In genomic region chr14:102088012-102088792, GRCh38 we compare ENCODE assay signal across 8 cellular contexts. TPM values are rescaled to one million over a fixed set of nuclear protein-coding genes. Genes with fewer than 3 reads are reported as not detected.
DNase-seq lines count a peak whose midpoint lies in the region; ATAC-seq and TF ChIP-seq lines count a peak whose summit lies in the region.

No MANE protein-coding gene starts in this region.

- H3K27ac Mint-ChIP-seq in glutamatergic neuron (ENCODE audit: unreplicated experiment) = peak overlapping the region; percentile 79

- peaks cover 20% of the 10 kb centered on the region for H3K79me1 ChIP-seq in trophoblast cell (ENCODE audit: low read length)

- peak; percentile 22 to 38 (median 30) for DNase-seq in activated naive CD4-positive, alpha-beta T cell (lab: John Stamatoyannopoulos, UW)
- DNase-seq in glutamatergic neuron = peak; percentile 34
- DNase-seq in trophoblast cell = peak; percentile 53 to 67
- DNase-seq in upper lobe of right lung = peak; percentile 86
- no peak for DNase-seq in NCI-H2107 treated with DMSO at 0.1 percent for 48 hours (lab: John Stamatoyannopoulos, UW; ENCODE audit: unreplicated experiment)

- peak overlapping the region; percentile 51 for H2BK12ac ChIP-seq in trophoblast cell (ENCODE audit: low read length)

- H3K4me1 ChIP-seq in ES-I3 (ENCODE audit: insufficient read depth, low read length) (peaks cover 7% of the 10 kb centered on the region; the same call in 1 of the 2 replicates), OCI-LY1 (ENCODE audit: insufficient read depth, low read length, severe bottlenecking) (peaks cover 43% of the 10 kb centered on the region), trophoblast cell (ENCODE audit: control insufficient read depth in 1 of 2, insufficient read depth in 2 of 2, low read length in 2 of 2) (peaks cover 22% of the 10 kb centered on the region in 2 experiments), upper lobe of right lung (peaks cover 34% of the 10 kb centered on the region)

- peak overlapping the region; percentile 38 for H3K4ac ChIP-seq in trophoblast cell (ENCODE audit: low read depth, low read length)

- H2AK5ac ChIP-seq in trophoblast cell (ENCODE audit: low read length) = peak overlapping the region; percentile 81

- H3K9me2 ChIP-seq in OCI-LY1 (ENCODE audit: low read depth, low read length) = no peaks in the 10 kb centered on the region

- peak overlapping the region; percentile 67 for H2BK5ac ChIP-seq in trophoblast cell (ENCODE audit: low read depth, low read length, poor library complexity)

- H3K9me3 ChIP-seq in ES-I3 (ENCODE audit: control insufficient read depth, insufficient read depth, low read length) (no peaks in the 10 kb centered on the region), OCI-LY1 (ENCODE audit: low read length) (no peaks in the 10 kb centered on the region), trophoblast cell (ENCODE audit: insufficient read depth, low read depth, low read length) (no peaks in the 10 kb centered on the region), upper lobe of right lung (no peaks in the 10 kb centered on the region)

- no peak overlapping the region for H3K23ac ChIP-seq in trophoblast cell (ENCODE audit: low read length)

- peak overlapping the region; percentile 78 for H3K18ac ChIP-seq in trophoblast cell (ENCODE audit: low read length)

- no CpG with 5 or more reads among the region's 39 CpGs for WGBS in trophoblast cell (ENCODE audit: extremely low coverage, insufficient coverage, insufficient read length)

- intact Hi-C loops in upper lobe of right lung (cut with DNase I) = no loop called here

- ATAC-seq in upper lobe of right lung = peak; percentile 35
- no peak for ATAC-seq in HG03342 (IDR thresholded peaks at IDR 0.05; ENCODE audit: unreplicated experiment)

- no peaks in the 10 kb centered on the region for H4K20me1 ChIP-seq in OCI-LY1 (ENCODE audit: insufficient read depth, low read length)

- H3K4me2 ChIP-seq in OCI-LY1 (ENCODE audit: low read length) (peak overlapping the region; percentile 78), trophoblast cell (ENCODE audit: low read length) (peak overlapping the region; percentile 62)

- H3K27ac ChIP-seq in OCI-LY1 (ENCODE audit: low read depth, low read length, poor library complexity, severe bottlenecking) (peak overlapping the region; percentile 56), trophoblast cell (ENCODE audit: low read depth, low read length) (peak overlapping the region; percentile 68), upper lobe of right lung (peak overlapping the region; percentile 99)

- H3K4me3 ChIP-seq in OCI-LY1 (ENCODE audit: low read depth, low read length, poor library complexity, severe bottlenecking) (peak overlapping the region; percentile 91), trophoblast cell (ENCODE audit: low read depth, low read length) (no peak overlapping the region), upper lobe of right lung (peak overlapping the region; percentile 86)

- TF ChIP-seq CTCF in OCI-LY1 (IDR thresholded peaks at IDR 0.05; ENCODE audit: low read length) (no peak), glutamatergic neuron (IDR thresholded peaks at IDR 0.05; ENCODE audit: partially characterized antibody, unreplicated experiment) (no peak), upper lobe of right lung (IDR thresholded peaks at IDR 0.05) (no peak)

- H3K9ac ChIP-seq in ES-I3 (ENCODE audit: low read depth, low read length) = peak overlapping the region; percentile 94
- H3K9ac ChIP-seq in OCI-LY1 (ENCODE audit: low read length) = peak overlapping the region; percentile 85
- no peak overlapping the region for H3K9ac ChIP-seq in trophoblast cell (ENCODE audit: low read length)

- H3K4me3 Mint-ChIP-seq in glutamatergic neuron (ENCODE audit: unreplicated experiment) = peak overlapping the region; percentile 85

- H3K36me3 ChIP-seq in ES-I3 (ENCODE audit: insufficient read depth, low read length) (peaks cover 25% of the 10 kb centered on the region), OCI-LY1 (ENCODE audit: insufficient read depth, low read length) (peaks cover 32% of the 10 kb centered on the region), trophoblast cell (ENCODE audit: control insufficient read depth in 1 of 2, insufficient read depth in 2 of 2, low read length in 2 of 2) (peaks cover 7 to 18% of the 10 kb centered on the region in 2 experiments), upper lobe of right lung (peaks cover 25% of the 10 kb centered on the region)

- H4K12ac ChIP-seq in trophoblast cell (ENCODE audit: low read depth, low read length) = peak overlapping the region; percentile 57

- peaks cover 19% of the 10 kb centered on the region for H3K27me3 Mint-ChIP-seq in glutamatergic neuron (ENCODE audit: unreplicated experiment)

- peak overlapping the region; percentile 23 for H3K14ac ChIP-seq in trophoblast cell (ENCODE audit: low read length)

- no peak overlapping the region for H2AFZ ChIP-seq in OCI-LY1 (ENCODE audit: low read length)
- H2AFZ ChIP-seq in trophoblast cell (ENCODE audit: insufficient read depth, low read length, poor library complexity) = peak overlapping the region; percentile 30

- H3K9me3 Mint-ChIP-seq in glutamatergic neuron (ENCODE audit: unreplicated experiment) = peaks cover 12% of the 10 kb centered on the region

- no peaks in the 10 kb centered on the region for H3F3A ChIP-seq in OCI-LY1 (ENCODE audit: insufficient read depth, low read length)

- H3K4me1 Mint-ChIP-seq in glutamatergic neuron (ENCODE audit: low read depth, unreplicated experiment) = peaks cover 18% of the 10 kb centered on the region

- no peaks in the 10 kb centered on the region for H3K27me3 ChIP-seq in OCI-LY1 (ENCODE audit: insufficient read depth, low read length)
- no peaks in the 10 kb centered on the region for H3K27me3 ChIP-seq in trophoblast cell (ENCODE audit: insufficient read depth, low read length)
- no peaks in the 10 kb centered on the region for H3K27me3 ChIP-seq in upper lobe of right lung

- peak overlapping the region; percentile 20 for H2BK120ac ChIP-seq in trophoblast cell (ENCODE audit: insufficient read depth, low read length, poor library complexity)

- peak overlapping the region; percentile 81 for H4K91ac ChIP-seq in trophoblast cell (ENCODE audit: low read depth, low read length)

- peaks cover under 1% of the 10 kb centered on the region for H3K36me3 Mint-ChIP-seq in glutamatergic neuron (ENCODE audit: unreplicated experiment)

- H4K8ac ChIP-seq in trophoblast cell (ENCODE audit: low read depth, low read length) = peak overlapping the region; percentile 100

- H3K79me2 ChIP-seq in OCI-LY1 (ENCODE audit: insufficient read depth, low read length) (peaks cover 16% of the 10 kb centered on the region), trophoblast cell (ENCODE audit: control insufficient read depth, insufficient read depth, low read length, poor library complexity) (peaks cover 21% of the 10 kb centered on the region)

RNA-seq across cellular contexts. Expression of gene HSP90AA1, which starts 1.4 kb away (rescaled TPM):
- total RNA-seq in glutamatergic neuron (ENCODE audit: unreplicated experiment) (610 TPM), upper lobe of right lung (490 TPM)
- 699 and 726 TPM in 2 replicates for polyA plus RNA-seq in trophoblast cell (2013)

RNA-seq across cellular contexts. Expression of gene WDR20, which starts 51.5 kb away (rescaled TPM):
- total RNA-seq in glutamatergic neuron (ENCODE audit: unreplicated experiment) = 38.1 TPM
- 17.9 and 18.4 TPM in 2 replicates for polyA plus RNA-seq in trophoblast cell (2013)
- total RNA-seq in upper lobe of right lung = 25.2 TPM
